In the genomic region with DNA sequence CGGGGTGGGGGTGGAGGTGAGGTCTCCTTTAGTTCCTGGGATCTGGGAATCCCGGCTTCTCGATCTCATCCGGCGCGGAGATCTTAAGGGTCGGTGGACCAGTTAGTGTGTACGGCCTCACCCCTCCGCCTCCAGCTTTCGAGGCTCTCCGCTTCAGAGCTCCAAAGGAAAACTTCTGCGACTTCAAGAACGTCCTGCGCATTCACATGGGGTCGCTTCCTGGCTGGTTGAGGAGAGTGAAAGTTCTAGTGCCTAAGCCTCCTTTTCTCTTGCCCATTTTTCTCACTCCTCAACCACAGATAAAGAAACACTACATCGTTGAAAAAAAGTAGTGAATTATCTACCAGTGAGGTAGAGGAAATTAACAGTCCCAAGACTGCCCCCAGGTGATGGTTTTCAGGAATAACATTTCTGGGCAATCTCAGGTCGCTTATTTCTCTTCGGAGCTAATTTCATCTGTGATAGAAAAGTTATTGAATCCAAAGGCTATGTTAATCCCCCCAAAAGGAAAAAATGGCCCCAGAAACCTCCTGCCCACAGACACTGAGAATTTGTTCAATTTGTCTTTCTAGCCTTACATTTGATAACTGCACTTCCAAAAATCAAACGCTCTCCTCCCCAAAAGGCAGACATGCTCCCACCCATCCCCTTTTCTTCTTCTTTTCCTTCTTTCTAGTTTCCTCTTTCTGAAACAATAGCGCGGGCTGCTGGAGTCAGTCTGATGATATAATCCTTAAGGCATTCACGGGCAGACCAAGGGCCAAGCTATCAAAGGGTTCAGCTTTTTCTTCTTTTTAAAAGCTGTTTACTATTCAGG, we compare ENCODE assay signal across 8 cellular contexts. TPM values are rescaled to one million over a fixed set of nuclear protein-coding genes. Genes with fewer than 3 reads are reported as not detected.
DNase-seq lines count a peak whose midpoint lies in the region; ATAC-seq, FAIRE-seq and TF ChIP-seq lines count a peak whose summit lies in the region.

No MANE protein-coding gene starts in this region.

- H3K27me3 ChIP-seq in bronchial epithelial cell (ENCODE audit: control insufficient read depth, insufficient read depth, low read length): peaks cover 35% of the 10 kb centered on the region

- ATAC-seq in A549: peak in 1 of 2 experiments; percentile 71; a peak in 3 of 6 replicates
- ATAC-seq in HG03196 (IDR thresholded peaks at IDR 0.05; ENCODE audit: unreplicated experiment): peak; percentile 56
- ATAC-seq in stimulated activated naive B cell treated with anti-CD40 and anti-IgM and Interleukin-4, amounts not matched to agents 10 μg/mL and 1 μg/mL and 100 μg/mL, for 72 hours (replicated peaks): peak; percentile 61 to 65

- WGBS in A549 (ENCODE audit: missing lambda C conversion rate): 66% methylated on average over 22 of the region's 22 CpGs

- H3K27me3 Mint-ChIP-seq in stimulated activated naive B cell treated with anti-CD40 and anti-IgM and Interleukin-4, amounts not matched to agents 10 μg/mL and 1 μg/mL and 100 μg/mL, for 72 hours: peaks cover 51 to 77% of the 10 kb centered on the region in 2 donors

- peaks cover 8 to 12% of the 10 kb centered on the region in 2 donors for H3K36me3 Mint-ChIP-seq in stimulated activated naive B cell treated with anti-CD40 and anti-IgM and Interleukin-4, amounts not matched to agents 10 μg/mL and 1 μg/mL and 100 μg/mL, for 72 hours

- TF ChIP-seq RAD21 in A549 (conservative IDR thresholded peaks at IDR 0.05 in 1 of 2, IDR thresholded peaks at IDR 0.05 in 1 of 2): peak; percentile 58 to 61

- no peak overlapping the region for H3K4me2 ChIP-seq in A549

- TF ChIP-seq EP300 in A549 (IDR thresholded peaks at IDR 0.05): no peak

- peaks cover 8 to 21% of the 10 kb centered on the region in 2 donors for H3K4me1 Mint-ChIP-seq in stimulated activated naive B cell treated with anti-CD40 and anti-IgM and Interleukin-4, amounts not matched to agents 10 μg/mL and 1 μg/mL and 100 μg/mL, for 72 hours

- H3K9me3 ChIP-seq in A549: no peaks in the 10 kb centered on the region

- H3K4me3 Mint-ChIP-seq in stimulated activated naive B cell treated with anti-CD40 and anti-IgM and Interleukin-4, amounts not matched to agents 10 μg/mL and 1 μg/mL and 100 μg/mL, for 72 hours: peak overlapping the region; percentile 76 to 80

- H3K4me1 ChIP-seq in A549: no peaks in the 10 kb centered on the region

- TF ChIP-seq POLR2A in A549 (IDR thresholded peaks at IDR 0.05; ENCODE audit: low read length): no peak

- peaks cover 0 to 2% of the 10 kb centered on the region in 2 donors for H3K9me3 Mint-ChIP-seq in stimulated activated naive B cell treated with anti-CD40 and anti-IgM and Interleukin-4, amounts not matched to agents 10 μg/mL and 1 μg/mL and 100 μg/mL, for 72 hours

- DNase-seq in A549 (ENCODE audit: low read depth in 1 of 2, low spot score in 1 of 2) (peak; percentile 14 to 37), GM10266 (ENCODE audit: extremely low spot score) (peak; percentile 78), NOMO-1 treated with dmso at 0.1 percent for 144 hours (lab: John Stamatoyannopoulos, UW; ENCODE audit: unreplicated experiment) (peak; percentile 19), bronchial epithelial cell (ENCODE audit: low read depth) (peak; percentile 67), kidney glomerular epithelial cell (lab: John Stamatoyannopoulos, UW) (peak; percentile 63), NCI-H128 (lab: John Stamatoyannopoulos, UW; ENCODE audit: unreplicated experiment) (no peak)
- no peak for DNase-seq in stimulated activated naive B cell treated with anti-CD40 and anti-IgM and Interleukin-4, amounts not matched to agents 10 μg/mL and 1 μg/mL and 100 μg/mL, for 72 hours

- no peaks in the 10 kb centered on the region for H3K36me3 ChIP-seq in bronchial epithelial cell (ENCODE audit: control insufficient read depth, insufficient read depth, low read length)

- no peak overlapping the region for H3K4me3 ChIP-seq in A549
- peak overlapping the region; percentile 26 for H3K4me3 ChIP-seq in bronchial epithelial cell (ENCODE audit: low read depth, low read length)

- peak; percentile 52 for TF ChIP-seq CTCF in A549 (IDR thresholded peaks at IDR 0.05)
- TF ChIP-seq CTCF in GM10266 (IDR thresholded peaks at IDR 0.05; ENCODE audit: control insufficient read depth, insufficient read depth, low read depth, missing control alignments): peak; percentile 55
- TF ChIP-seq CTCF in bronchial epithelial cell (IDR thresholded peaks at IDR 0.05; ENCODE audit: insufficient read depth, low read length, severe bottlenecking): peak; percentile 47

- CTCF ChIA-PET in A549 (lab: Yijun Ruan, JAX): interaction anchor here (0.6 to 1.7 kb wide), 11 partner anchors 8 to 931 kb away, joined by 3 to 6 read pairs (median 4); no protein-coding TSS in a partner anchor

- POLR2A ChIA-PET in A549 (lab: Yijun Ruan, JAX): no interaction called here

- FAIRE-seq in A549 (lab: Jason Lieb, UNC) (no peak), bronchial epithelial cell (lab: Jason Lieb, UNC) (no peak)

- no peak overlapping the region for H3K27ac ChIP-seq in A549

- H3K27ac Mint-ChIP-seq in stimulated activated naive B cell treated with anti-CD40 and anti-IgM and Interleukin-4, amounts not matched to agents 10 μg/mL and 1 μg/mL and 100 μg/mL, for 72 hours: peak overlapping the region; percentile 83

TF ChIP-seq in A549, 52 proteins besides CTCF, POLR2A, EP300 and RAD21:
- no peak for TF ChIP-seq JUN (IDR thresholded peaks at IDR 0.05)
- TF ChIP-seq FOSB (CRISPR knock-in tag; IDR thresholded peaks at IDR 0.05): no peak
- no peak for TF ChIP-seq CBX8 (IDR thresholded peaks at IDR 0.05)
- no peak for TF ChIP-seq ZSCAN20 (CRISPR knock-in tag; IDR thresholded peaks at IDR 0.05)
- peak; percentile 72; the same call in 2 of the 3 replicates for TF ChIP-seq SMC3 (IDR thresholded peaks at IDR 0.05)

RNA-seq across cellular contexts. Expression of a gene that starts 20.5 kb away (rescaled TPM):
- polyA plus RNA-seq in A549 (2011; rRNA removed) (0.04 and 0.08 TPM in 2 replicates), A549 (2017; fragmentation: RNase III; extraction: RNeasy Plus Mini Kit Qiagen cat#74134 plus additional on column Dnase treatment) (0.03 TPM in 1 of 3 replicates, not detected in the others)
- 0.01 and 0.03 TPM in 2 replicates for polyA plus RNA-seq in A549 (2012; cell fraction: cytosol; rRNA removed)
- 0.01 and 0.02 TPM in 2 replicates for polyA plus RNA-seq in A549 (2012; cell fraction: nucleus; rRNA removed)
- polyA minus RNA-seq in A549 (2011; rRNA and poly(A)+ RNA removed): 0.21 TPM in 1 of 2 replicates, not detected in the other
- not detected in 2 replicates for total RNA-seq in bronchial epithelial cell

Comparison
In these comparisons a context has a peak if more than half of its experiments do, and no peak if none do; other contexts are left out.
1. DNase-seq: peak in A549 (2 of 2), GM10266 (single experiment), NOMO-1 treated with dmso at 0.1 percent for 144 hours (single experiment), bronchial epithelial cell (single experiment) and kidney glomerular epithelial cell (single experiment); none in stimulated activated naive B cell treated with anti-CD40 and anti-IgM and Interleukin-4, amounts not matched to agents 10 μg/mL and 1 μg/mL and 100 μg/mL, for 72 hours (single experiment) and NCI-H128 (single experiment).
2. Peak in every context shown above with its lines, with median percentiles within 50 percentile points of each other: CTCF ChIP-seq.